ENCODE assay signal across 40 cellular contexts in the genomic region with DNA sequence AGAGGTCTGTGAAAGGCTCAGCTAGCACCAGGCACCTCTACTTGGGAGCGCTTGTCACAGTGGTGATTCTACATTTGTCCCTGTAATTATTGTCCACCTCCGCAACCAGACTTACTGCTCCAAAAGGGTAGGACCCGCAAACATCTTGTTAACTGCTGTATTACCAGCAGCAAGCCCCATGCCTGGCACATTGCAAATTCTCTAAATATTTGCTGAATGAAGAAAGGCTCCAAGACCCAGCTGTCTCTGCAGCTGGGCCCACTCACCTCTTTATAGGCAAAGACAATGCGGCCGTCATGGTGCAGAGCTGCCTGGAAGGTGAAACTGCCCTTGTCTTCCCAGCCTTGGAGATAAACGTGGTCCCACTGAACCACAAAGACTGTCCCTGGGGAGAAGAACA. TPM values are rescaled to one million over a fixed set of nuclear protein-coding genes. Genes with fewer than 3 reads are reported as not detected.
"Had no signal": no experiment of that assay in that cellular context is flagged by ENCODE, and none has a peak within 500 bp of the region (broad histone marks: within the 10 kb centered on the region; RNA-seq: fewer than 3 reads in every experiment).

No MANE protein-coding gene starts in this region.

- H3K27ac ChIP-seq: adrenal gland, body of pancreas, epithelial cell of prostate, esophagus squamous epithelium, gastroesophageal sphincter, WERI-Rb-1 had no signal

- H3K36me3 ChIP-seq: adrenal gland, esophagus squamous epithelium, gastroesophageal sphincter, WERI-Rb-1 had no signal

- H3K9me3 Mint-ChIP-seq: activated B cell treated with CpG ODN at 0.5 μM for 24 hours; activated CD4-positive, alpha-beta memory T cell treated with anti-CD3 and anti-CD28 coated beads for 36 hours; activated CD4-positive, alpha-beta T cell treated with anti-CD3 and anti-CD28 coated beads, Interleukin-2, amount 10 ng/mL, durations not matched to agents 24 days and 14 days; activated naive CD4-positive, alpha-beta T cell treated with anti-CD3 and anti-CD28 coated beads for 36 hours; activated naive CD4-positive, alpha-beta T cell treated with anti-CD3 and anti-CD28 coated beads, Interleukin-2, amount 50 U/mL, for 24 hours; activated naive CD8-positive, alpha-beta T cell treated with anti-CD3 and anti-CD28 coated beads for 36 hours; activated naive CD8-positive, alpha-beta T cell treated with anti-CD3 and anti-CD28 coated beads, Interleukin-2, amount 50 U/mL, for 24 hours; activated T-helper 1 cell treated with anti-CD3 and anti-CD28 coated beads, Interleukin-12 subunit alpha, Interleukin-12 subunit beta, Interleukin-2, Interleukin-4 antibody, amounts not matched to agents 30 ng/mL and 10 ng/mL and 1 ng/mL, durations not matched to agents 14 hours and 24 hours and 36 hours; activated T-helper 2 cell treated with anti-CD3 and anti-CD28 coated beads, Interferon-gamma antibody, Interleukin-2, Interleukin-4, amounts not matched to agents 10 μg/mL and 5 μg/mL and 100 μg/mL, durations not matched to agents 14 hours and 24 hours and 36 hours; T-helper 2 cell treated with Interferon-gamma antibody and Interleukin-4, amounts not matched to agents 5 μg/mL and 100 μg/mL, for 36 hours had no signal

- H3K4me3 ChIP-seq: adrenal gland, body of pancreas, esophagus squamous epithelium, gastroesophageal sphincter had no signal

- H3K27ac Mint-ChIP-seq: activated B cell treated with CpG ODN at 0.5 μM for 24 hours; activated CD4-positive, alpha-beta memory T cell treated with anti-CD3 and anti-CD28 coated beads for 36 hours; activated CD4-positive, alpha-beta T cell treated with anti-CD3 and anti-CD28 coated beads for 36 hours; activated CD4-positive, alpha-beta T cell treated with anti-CD3 and anti-CD28 coated beads, Interleukin-2, amount 10 ng/mL, durations not matched to agents 24 days and 14 days; activated CD8-positive, alpha-beta memory T cell treated with anti-CD3 and anti-CD28 coated beads, Interleukin-2, amount 10 ng/mL, durations not matched to agents 7 days and 5 days; activated CD8-positive, alpha-beta T cell treated with anti-CD3 and anti-CD28 coated beads, Interleukin-2, amount 10 ng/mL, durations not matched to agents 7 days and 5 days; activated naive CD4-positive, alpha-beta T cell treated with anti-CD3 and anti-CD28 coated beads for 36 hours; activated naive CD4-positive, alpha-beta T cell treated with anti-CD3 and anti-CD28 coated beads, Interleukin-2, amount 50 U/mL, for 24 hours; activated naive CD8-positive, alpha-beta T cell treated with anti-CD3 and anti-CD28 coated beads for 36 hours; activated naive CD8-positive, alpha-beta T cell treated with anti-CD3 and anti-CD28 coated beads, Interleukin-2, amount 50 U/mL, for 24 hours; activated T-helper 1 cell treated with anti-CD3 and anti-CD28 coated beads, Interleukin-12 subunit alpha, Interleukin-12 subunit beta, Interleukin-2, Interleukin-4 antibody, amounts not matched to agents 30 ng/mL and 10 ng/mL and 1 ng/mL, durations not matched to agents 14 hours and 24 hours and 36 hours; activated T-helper 2 cell treated with anti-CD3 and anti-CD28 coated beads, Interferon-gamma antibody, Interleukin-2, Interleukin-4, amounts not matched to agents 10 μg/mL and 5 μg/mL and 100 μg/mL, durations not matched to agents 14 hours and 24 hours and 36 hours; T-helper 2 cell treated with Interferon-gamma antibody and Interleukin-4, amounts not matched to agents 5 μg/mL and 100 μg/mL, for 36 hours had no signal

- DNase-seq: activated B cell treated with CpG ODN at 0.5 μM for 24 hours; activated CD4-positive, alpha-beta memory T cell treated with anti-CD3 and anti-CD28 coated beads for 36 hours; activated CD4-positive, alpha-beta T cell treated with anti-CD3 and anti-CD28 coated beads for 36 hours; activated CD4-positive, alpha-beta T cell treated with anti-CD3 and anti-CD28 coated beads, Interleukin-2, amount 10 ng/mL, durations not matched to agents 24 days and 14 days; activated CD4-positive, CD25-positive, alpha-beta regulatory T cell treated with anti-CD3 and anti-CD28 coated beads, Interleukin-2, amount 50 U/mL, for 72 hours; activated CD8-positive, alpha-beta memory T cell treated with anti-CD3 and anti-CD28 coated beads, Interleukin-2, amount 10 ng/mL, durations not matched to agents 7 days and 5 days; activated CD8-positive, alpha-beta memory T cell treated with anti-CD3 and anti-CD28 coated beads, Interleukin-2, amount 50 U/mL, for 4 hours; activated CD8-positive, alpha-beta T cell treated with anti-CD3 and anti-CD28 coated beads, Interleukin-2, amount 10 ng/mL, durations not matched to agents 7 days and 5 days; activated effector memory CD4-positive, alpha-beta T cell treated with anti-CD3 and anti-CD28 coated beads, Interleukin-2, amount 50 U/mL, for 16 hours; activated naive CD4-positive, alpha-beta T cell treated with anti-CD3 and anti-CD28 coated beads for 36 hours; activated naive CD8-positive, alpha-beta T cell treated with anti-CD3 and anti-CD28 coated beads for 36 hours; activated naive CD8-positive, alpha-beta T cell treated with anti-CD3 and anti-CD28 coated beads, Interleukin-2, amount 50 U/mL, for 24 hours; activated T-cell treated with anti-CD3 and anti-CD28 coated beads, Interleukin-2, amount 50 U/mL, for 1 hour; activated T-cell treated with anti-CD3 and anti-CD28 coated beads, Interleukin-2, amount 50 U/mL, for 48 hours; adrenal gland; amygdala; aorta; body of pancreas; caudate nucleus; cortex of kidney; effector CD8-positive, alpha-beta T cell; esophagus squamous epithelium; foreskin melanocyte; T-helper 1 cell; T-helper 17 cell; T1000; WERI-Rb-1 had no signal

- H3K4me1 Mint-ChIP-seq: activated B cell treated with CpG ODN at 0.5 μM for 24 hours; activated CD4-positive, alpha-beta T cell treated with anti-CD3 and anti-CD28 coated beads, Interleukin-2, amount 10 ng/mL, durations not matched to agents 24 days and 14 days had no signal

- H3K27me3 Mint-ChIP-seq: activated CD4-positive, alpha-beta memory T cell treated with anti-CD3 and anti-CD28 coated beads for 36 hours; activated CD4-positive, alpha-beta T cell treated with anti-CD3 and anti-CD28 coated beads for 36 hours; activated CD8-positive, alpha-beta memory T cell treated with anti-CD3 and anti-CD28 coated beads, Interleukin-2, amount 10 ng/mL, durations not matched to agents 7 days and 5 days; activated naive CD4-positive, alpha-beta T cell treated with anti-CD3 and anti-CD28 coated beads, Interleukin-2, amount 50 U/mL, for 24 hours; activated naive CD8-positive, alpha-beta T cell treated with anti-CD3 and anti-CD28 coated beads for 36 hours; activated naive CD8-positive, alpha-beta T cell treated with anti-CD3 and anti-CD28 coated beads, Interleukin-2, amount 50 U/mL, for 24 hours; T-helper 17 cell had no signal

- H3K36me3 Mint-ChIP-seq: activated CD4-positive, alpha-beta memory T cell treated with anti-CD3 and anti-CD28 coated beads for 36 hours; activated CD8-positive, alpha-beta memory T cell treated with anti-CD3 and anti-CD28 coated beads, Interleukin-2, amount 10 ng/mL, durations not matched to agents 7 days and 5 days; activated naive CD4-positive, alpha-beta T cell treated with anti-CD3 and anti-CD28 coated beads, Interleukin-2, amount 50 U/mL, for 24 hours; activated naive CD8-positive, alpha-beta T cell treated with anti-CD3 and anti-CD28 coated beads for 36 hours had no signal

- H3K4me3 Mint-ChIP-seq: activated B cell treated with CpG ODN at 0.5 μM for 24 hours; activated CD4-positive, alpha-beta memory T cell treated with anti-CD3 and anti-CD28 coated beads for 36 hours; activated CD4-positive, alpha-beta T cell treated with anti-CD3 and anti-CD28 coated beads for 36 hours; activated CD4-positive, alpha-beta T cell treated with anti-CD3 and anti-CD28 coated beads, Interleukin-2, amount 10 ng/mL, durations not matched to agents 24 days and 14 days; activated CD8-positive, alpha-beta memory T cell treated with anti-CD3 and anti-CD28 coated beads, Interleukin-2, amount 10 ng/mL, durations not matched to agents 7 days and 5 days; activated CD8-positive, alpha-beta T cell treated with anti-CD3 and anti-CD28 coated beads, Interleukin-2, amount 10 ng/mL, durations not matched to agents 7 days and 5 days; activated naive CD4-positive, alpha-beta T cell treated with anti-CD3 and anti-CD28 coated beads for 36 hours; activated naive CD4-positive, alpha-beta T cell treated with anti-CD3 and anti-CD28 coated beads, Interleukin-2, amount 50 U/mL, for 24 hours; activated naive CD8-positive, alpha-beta T cell treated with anti-CD3 and anti-CD28 coated beads for 36 hours; activated naive CD8-positive, alpha-beta T cell treated with anti-CD3 and anti-CD28 coated beads, Interleukin-2, amount 50 U/mL, for 24 hours; activated T-helper 1 cell treated with anti-CD3 and anti-CD28 coated beads, Interleukin-12 subunit alpha, Interleukin-12 subunit beta, Interleukin-2, Interleukin-4 antibody, amounts not matched to agents 30 ng/mL and 10 ng/mL and 1 ng/mL, durations not matched to agents 14 hours and 24 hours and 36 hours; T-helper 17 cell; T-helper 2 cell treated with Interferon-gamma antibody and Interleukin-4, amounts not matched to agents 5 μg/mL and 100 μg/mL, for 36 hours had no signal

- H3K27me3 ChIP-seq: adrenal gland, body of pancreas, gastroesophageal sphincter had no signal

- H3K4me1 ChIP-seq: adrenal gland had no signal

- H3K9me3 ChIP-seq: adrenal gland, body of pancreas, esophagus squamous epithelium, gastroesophageal sphincter had no signal

RNA-seq across cellular contexts. Expression of gene PLXDC1, which starts 44.3 kb away (rescaled TPM):
- total RNA-seq: activated B cell treated with CpG ODN at 0.5 μM for 24 hours, dermis microvascular lymphatic vessel endothelial cell, endothelial cell of umbilical vein had no signal

RNA-seq across cellular contexts. Expression of gene ARL5C, which starts 58.8 kb away (rescaled TPM):
- total RNA-seq: activated B cell treated with CpG ODN at 0.5 μM for 24 hours; activated CD4-positive, alpha-beta memory T cell treated with anti-CD3 and anti-CD28 coated beads for 36 hours; activated CD4-positive, alpha-beta T cell treated with anti-CD3 and anti-CD28 coated beads for 36 hours; activated CD4-positive, alpha-beta T cell treated with anti-CD3 and anti-CD28 coated beads, Interleukin-2, amount 10 ng/mL, durations not matched to agents 24 days and 14 days; activated CD8-positive, alpha-beta memory T cell treated with anti-CD3 and anti-CD28 coated beads for 36 hours; activated CD8-positive, alpha-beta T cell treated with anti-CD3 and anti-CD28 coated beads, Interleukin-2, amount 10 ng/mL, durations not matched to agents 7 days and 5 days; activated naive CD4-positive, alpha-beta T cell treated with anti-CD3 and anti-CD28 coated beads for 36 hours; activated naive CD8-positive, alpha-beta T cell treated with anti-CD3 and anti-CD28 coated beads for 36 hours; activated T-helper 1 cell treated with anti-CD3 and anti-CD28 coated beads, Interleukin-12 subunit alpha, Interleukin-12 subunit beta, Interleukin-2, Interleukin-4 antibody, amounts not matched to agents 30 ng/mL and 10 ng/mL and 1 ng/mL, durations not matched to agents 14 hours and 24 hours and 36 hours; adrenal gland; dermis microvascular lymphatic vessel endothelial cell; endothelial cell of umbilical vein; esophagus squamous epithelium; fibroblast of lung; fibroblast of villous mesenchyme; gastroesophageal sphincter; glomerular endothelial cell; T-helper 17 cell had no signal
- polyA plus RNA-seq: adrenal gland, aorta, endothelial cell of umbilical vein, esophagus, fibroblast of lung had no signal
